ENCODE assay signal across 13 cellular contexts in genomic region chr2:179677148-179677688, GRCh38.
DNase-seq lines count a peak whose midpoint lies in the region; ATAC-seq, FAIRE-seq and TF ChIP-seq lines count a peak whose summit lies in the region.
"Had no signal": no experiment of that assay in that cellular context is flagged by ENCODE, and none has a peak within 500 bp of the region (broad histone marks: within the 10 kb centered on the region; RNA-seq: fewer than 3 reads in every experiment).

No MANE protein-coding gene starts in this region.

- no peak overlapping the region for H3K4ac ChIP-seq in IMR-90 (ENCODE audit: low read depth, low read length)

- no peak overlapping the region for H2AK9ac ChIP-seq in IMR-90 (replicated peaks; ENCODE audit: low read depth, low read length, poor library complexity)

- no peak overlapping the region for H3K18ac ChIP-seq in IMR-90 (ENCODE audit: low read depth, low read length)

- no peaks in the 10 kb centered on the region for H3K9me1 ChIP-seq in IMR-90 (ENCODE audit: insufficient read depth, low read length)

- H2BK5ac ChIP-seq in IMR-90 (ENCODE audit: low read depth, low read length, poor library complexity, severe bottlenecking): no peak overlapping the region

- H3K4me3 ChIP-seq in IMR-90 (ENCODE audit: insufficient read depth, low read depth, low read length) (no peak overlapping the region), small intestine (ENCODE audit: low read depth in 1 of 2, low read length in 2 of 2) (no peak overlapping the region)

- no peak overlapping the region for H2BK15ac ChIP-seq in IMR-90 (ENCODE audit: low read depth, low read length)

- H2BK120ac ChIP-seq in IMR-90 (ENCODE audit: low read depth, low read length): no peak overlapping the region

- POLR2A ChIA-PET in IMR-90 (lab: Charles Lee; ENCODE audit: unreplicated experiment): no interaction called here

- H3K27ac ChIP-seq in IMR-90 (ENCODE audit: insufficient read depth, low read length): no peak overlapping the region
- no peak overlapping the region for H3K27ac ChIP-seq in small intestine (ENCODE audit: low read depth in 1 of 2, low read length in 1 of 2)

- in situ Hi-C loops in IMR-90 (cut with MboI; ENCODE audit: low sequenced_read_pairs): no loop called here

- no TSS peak for BruUV-seq in IMR-90 (replicated peaks; lab: Mats Ljungman, UMichigan)

- no peak for TF ChIP-seq RAD21 in IMR-90 (IDR thresholded peaks at IDR 0.05; ENCODE audit: low read length)

- no peak overlapping the region for H4K8ac ChIP-seq in IMR-90 (ENCODE audit: low read depth in 2 of 2, low read length in 2 of 2)

- H3K79me1 ChIP-seq in IMR-90 (ENCODE audit: low read depth in 1 of 2, low read length in 2 of 2): no peaks in the 10 kb centered on the region

- H2AK5ac ChIP-seq in IMR-90 (ENCODE audit: low read depth, low read length): no peak overlapping the region

- no peak for ATAC-seq in IMR-90 (ENCODE audit: low read depth)
- ATAC-seq: effector memory CD8-positive, alpha-beta T cell; stimulated activated naive CD8-positive, alpha-beta T cell treated with anti-CD3 and anti-CD28 coated beads, Interleukin-15, Interleukin-2, amounts not matched to agents 100 U/mL and 50 U/mL, for 24 hours; T-helper 17 cell had no signal

- no peak overlapping the region for H3K14ac ChIP-seq in IMR-90 (replicated peaks; ENCODE audit: low read depth, low read length)

- WGBS in IMR-90 (ENCODE audit: extremely low coverage in 2 of 2, insufficient read length in 1 of 2), 2 experiments: no CpG with 5 or more reads among the region's 3 CpGs
- WGBS in small intestine, 3 donors: 25 to 52% (median 45%) methylated on average over 3 of the region's 3 CpGs

- no peak for TF ChIP-seq POLR2A in IMR-90 (IDR thresholded peaks at IDR 0.05; ENCODE audit: low read depth, low read length)

- H3K4me2 ChIP-seq in IMR-90 (ENCODE audit: low read depth, low read length): peak overlapping the region; percentile 52; the same call in 1 of the 2 replicates

- H3K23ac ChIP-seq in IMR-90 (ENCODE audit: low read depth, low read length): no peak overlapping the region

- intact Hi-C loops in IMR-90 (cut with micrococcal nuclease): no loop called here

- H2AFZ ChIP-seq in IMR-90 (replicated peaks; ENCODE audit: low read length, poor library complexity): no peak overlapping the region

- H3K36me3 ChIP-seq in IMR-90 (ENCODE audit: control insufficient read depth, insufficient read depth, low read length): no peaks in the 10 kb centered on the region
- no peaks in the 10 kb centered on the region for H3K36me3 ChIP-seq in small intestine (ENCODE audit: control insufficient read depth in 2 of 2, insufficient read depth in 2 of 2, low read length in 2 of 2)

- CTCF ChIA-PET in IMR-90 (lab: Yijun Ruan, JAX): no interaction called here

- DNase-seq in GM04503 (ENCODE audit: low read depth) (peak; percentile 27), IMR-90 (peak; percentile 35), dedifferentiated amniotic fluid mesenchymal stem cell (ENCODE audit: extremely low spot score) (peak; percentile 15), pons (ENCODE audit: low spot score) (peak; percentile 44), 8988T (no peak), small intestine (no peak), NCI-H2029 treated with DMSO at 0.1 percent for 48 hours (lab: John Stamatoyannopoulos, UW) (no peak), NCI-H2029 (lab: John Stamatoyannopoulos, UW) (no peak)
- DNase-seq: effector memory CD8-positive, alpha-beta T cell; naive B cell; NCI-H69; stimulated activated naive CD8-positive, alpha-beta T cell treated with anti-CD3 and anti-CD28 coated beads, Interleukin-15, Interleukin-2, amounts not matched to agents 100 U/mL and 50 U/mL, for 24 hours; T-helper 17 cell had no signal

- no peak overlapping the region for H3K56ac ChIP-seq in IMR-90 (ENCODE audit: extremely low read depth, insufficient read depth, low read length)

- dilution Hi-C loops in IMR-90 (cut with HindIII; ENCODE audit: low sequenced_read_pairs, unreplicated experiment): no loop called here

- H4K20me1 ChIP-seq in IMR-90 (ENCODE audit: insufficient read depth, low read length): no peaks in the 10 kb centered on the region

- H3K27me3 ChIP-seq in IMR-90 (ENCODE audit: control insufficient read depth, insufficient read depth, low read length) (no peaks in the 10 kb centered on the region), small intestine (ENCODE audit: control insufficient read depth in 2 of 2, insufficient read depth in 2 of 2, low read length in 2 of 2) (no peaks in the 10 kb centered on the region)

- H3K9ac ChIP-seq in IMR-90 (ENCODE audit: low read depth, low read length): no peak overlapping the region

- no peak overlapping the region for H4K5ac ChIP-seq in IMR-90 (ENCODE audit: low read depth, low read length)

- no peak for FAIRE-seq in small intestine (lab: Jason Lieb, UNC)

- no peaks in the 10 kb centered on the region for H3K9me3 ChIP-seq in IMR-90 (ENCODE audit: control insufficient read depth, insufficient read depth, low read length)
- no peaks in the 10 kb centered on the region for H3K9me3 ChIP-seq in small intestine (ENCODE audit: control insufficient read depth, low read depth)

- no peak for TF ChIP-seq CTCF in IMR-90 (conservative IDR thresholded peaks at IDR 0.05; ENCODE audit: low read depth, low read length)

- no peak overlapping the region for H2BK20ac ChIP-seq in IMR-90 (ENCODE audit: low read depth, low read length)

- H3K4me1 ChIP-seq in IMR-90 (ENCODE audit: control insufficient read depth, insufficient read depth, low read length) (no peaks in the 10 kb centered on the region; the same call in 1 of the 2 replicates), small intestine (ENCODE audit: control insufficient read depth in 2 of 2, insufficient read depth in 1 of 2, low read depth in 1 of 2, low read length in 1 of 2) (no peaks in the 10 kb centered on the region)

- H4K91ac ChIP-seq in IMR-90 (ENCODE audit: insufficient read depth, low read depth, low read length): no peak overlapping the region

TF ChIP-seq in IMR-90, 13 proteins besides CTCF, POLR2A, EP300 and RAD21:
- TF ChIP-seq SMC3 (IDR thresholded peaks at IDR 0.05; ENCODE audit: low read depth, low read length) (no peak), MAFK (IDR thresholded peaks at IDR 0.05; ENCODE audit: low read depth, low read length) (no peak), CHD1 (IDR thresholded peaks at IDR 0.05; ENCODE audit: low read depth, low read length) (no peak), MAZ (IDR thresholded peaks at IDR 0.05; ENCODE audit: borderline replicate concordance, low read depth, low read length) (no peak), ELK1 (IDR thresholded peaks at IDR 0.05; ENCODE audit: borderline replicate concordance, low read depth, low read length) (no peak), NFE2L2 (IDR thresholded peaks at IDR 0.05; ENCODE audit: low read depth, low read length) (no peak)

Comparison
In these comparisons a context has a peak if more than half of its experiments do, and no peak if none do; other contexts are left out.
1. DNase-seq: peak in GM04503 (single experiment), IMR-90 (single experiment), dedifferentiated amniotic fluid mesenchymal stem cell (single experiment) and pons (single experiment); none in 8988T (single experiment), small intestine (single experiment), NCI-H2029 treated with DMSO at 0.1 percent for 48 hours (single experiment) and NCI-H2029 (single experiment).